ENCODE assay signal across 1 cellular context in the genomic region with DNA sequence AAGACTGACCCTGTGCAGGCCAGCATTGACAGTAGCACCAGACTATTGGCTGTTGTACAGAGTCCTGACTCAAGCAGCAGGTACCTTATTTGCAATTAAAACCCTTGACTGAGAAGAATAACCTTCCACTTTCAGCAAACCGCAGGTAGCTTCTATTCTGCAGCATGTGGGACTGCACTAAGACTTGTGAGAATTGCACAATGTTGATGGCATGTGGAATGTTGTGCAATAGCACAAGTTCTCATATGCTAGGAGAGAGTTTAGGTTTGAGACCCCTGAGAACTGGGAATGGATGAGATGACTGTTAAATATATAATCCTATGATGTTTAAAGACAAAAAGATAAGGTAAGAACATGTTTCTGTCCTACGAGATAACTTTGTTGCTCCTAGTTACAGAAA.
TF ChIP-seq lines count a peak whose summit lies in the region.

No MANE protein-coding gene starts in this region.

TF ChIP-seq in K562, 482 proteins besides CTCF, POLR2A, EP300 and RAD21 (continued from another document):
- TF ChIP-seq, protein P1, sequence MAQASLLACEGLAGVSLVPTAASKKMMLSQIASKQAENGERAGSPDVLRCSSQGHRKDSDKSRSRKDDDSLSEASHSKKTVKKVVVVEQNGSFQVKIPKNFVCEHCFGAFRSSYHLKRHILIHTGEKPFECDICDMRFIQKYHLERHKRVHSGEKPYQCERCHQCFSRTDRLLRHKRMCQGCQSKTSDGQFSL (CRISPR knock-in tag; IDR thresholded peaks at IDR 0.05) = no peak
- TF ChIP-seq, protein P1 (tag; IDR thresholded peaks at IDR 0.05) = no peak
- no peak for TF ChIP-seq RBM25 (IDR thresholded peaks at IDR 0.05; ENCODE audit: low read depth, low read length, severe bottlenecking)
